In genomic region chr16:67240506-67240905, GRCh38 we compare ENCODE assay signal across 1 cellular context.
TF ChIP-seq lines count a peak whose summit lies in the region.

No MANE protein-coding gene starts in this region.

TF ChIP-seq in K562, 482 proteins besides CTCF, POLR2A, EP300 and RAD21 (continued from another document):
- no peak for TF ChIP-seq MYNN (IDR thresholded peaks at IDR 0.05)
- TF ChIP-seq MYNN (CRISPR knock-in tag; IDR thresholded peaks at IDR 0.05): no peak
- TF ChIP-seq THRA (IDR thresholded peaks at IDR 0.05): no peak
